Comparison of ENCODE assay signal across 34 cellular contexts in the genomic region with DNA sequence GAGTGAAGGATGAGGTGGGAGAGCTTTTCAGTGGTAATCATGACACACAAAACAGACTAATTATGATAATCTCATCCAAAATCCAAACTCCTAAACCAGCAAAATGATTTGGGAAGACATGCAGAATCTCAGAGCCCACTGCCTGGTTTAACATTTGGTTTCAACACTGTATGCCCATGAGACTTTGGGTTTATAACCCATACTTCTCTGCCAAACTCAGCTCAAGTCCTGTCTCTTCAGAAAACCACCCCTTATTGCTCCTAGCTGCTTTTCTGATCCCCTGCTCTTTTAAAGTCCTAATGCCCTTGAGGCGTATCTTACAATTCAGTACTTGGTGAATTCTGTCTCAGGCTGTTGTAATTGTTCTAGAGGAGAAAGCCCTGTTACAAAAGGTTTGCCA.
"Had no signal": no experiment of that assay in that cellular context is flagged by ENCODE, and none has a peak within 500 bp of the region (broad histone marks: within the 10 kb centered on the region; RNA-seq: fewer than 3 reads in every experiment).

No MANE protein-coding gene starts in this region.

- H3K36me3 ChIP-seq: ascending aorta, cardiac muscle cell, Peyer's patch had no signal

- H3K27ac Mint-ChIP-seq: activated B cell treated with CpG ODN at 0.5 μM for 24 hours; activated CD4-positive, alpha-beta memory T cell treated with anti-CD3 and anti-CD28 coated beads for 36 hours; activated naive CD8-positive, alpha-beta T cell treated with anti-CD3 and anti-CD28 coated beads for 36 hours had no signal

- H3K4me2 ChIP-seq: KMS-11 had no signal

- DNase-seq: activated B cell treated with CpG ODN at 0.5 μM for 24 hours; activated CD4-positive, alpha-beta memory T cell treated with anti-CD3 and anti-CD28 coated beads for 36 hours; activated CD4-positive, alpha-beta T cell treated with anti-CD3 and anti-CD28 coated beads for 4 hours; activated CD4-positive, alpha-beta T cell treated with anti-CD3 and anti-CD28 coated beads, Interleukin-2, amount 50 U/mL, for 1 hour; activated CD4-positive, CD25-positive, alpha-beta regulatory T cell treated with anti-CD3 and anti-CD28 coated beads, Interleukin-2, amount 50 U/mL, for 72 hours; activated CD8-positive, alpha-beta memory T cell treated with anti-CD3 and anti-CD28 coated beads, Interleukin-2, amount 50 U/mL, for 4 hours; activated effector memory CD4-positive, alpha-beta T cell treated with Interleukin-2 at 50 U/mL for 16 hours; activated naive CD4-positive, alpha-beta T cell treated with anti-CD3 and anti-CD28 coated beads, Interleukin-2, amount 50 U/mL, for 16 hours; activated naive CD8-positive, alpha-beta T cell treated with anti-CD3 and anti-CD28 coated beads for 36 hours; activated T-cell treated with anti-CD3 and anti-CD28 coated beads for 4 hours; activated T-cell treated with anti-CD3 and anti-CD28 coated beads, Interleukin-2, amount 50 U/mL, for 48 hours; amygdala; MM.1S; MV-4-11; NCI-H1092; NCI-H1436 treated with DMSO at 0.1 percent for 48 hours; NCI-H1694 treated with DMSO at 0.1 percent for 48 hours; NCI-H2029; NCI-H510A; NCI-H526; NCI-H748 treated with DMSO at 0.1 percent for 48 hours; NK-92 treated with Interleukin-12 subunit alpha and Interleukin-12 subunit beta, amount 100 ng/mL, for 24 hours; Peyer's patch; Right ventricle myocardium superior; SW 1271; T-helper 1 cell; T-helper 2 cell; T-helper 9 cell had no signal

- H3K36me3 Mint-ChIP-seq: activated CD4-positive, alpha-beta memory T cell treated with anti-CD3 and anti-CD28 coated beads for 36 hours; activated naive CD8-positive, alpha-beta T cell treated with anti-CD3 and anti-CD28 coated beads for 36 hours had no signal

- H3K9me3 Mint-ChIP-seq: activated B cell treated with CpG ODN at 0.5 μM for 24 hours; activated CD4-positive, alpha-beta memory T cell treated with anti-CD3 and anti-CD28 coated beads for 36 hours; activated naive CD8-positive, alpha-beta T cell treated with anti-CD3 and anti-CD28 coated beads for 36 hours; central memory CD8-positive, alpha-beta T cell had no signal

- H3K27ac ChIP-seq: ascending aorta, cardiac muscle cell, KMS-11, Peyer's patch, VCaP had no signal

- H3K4me3 Mint-ChIP-seq: activated B cell treated with CpG ODN at 0.5 μM for 24 hours; activated CD4-positive, alpha-beta memory T cell treated with anti-CD3 and anti-CD28 coated beads for 36 hours; activated naive CD8-positive, alpha-beta T cell treated with anti-CD3 and anti-CD28 coated beads for 36 hours; central memory CD8-positive, alpha-beta T cell had no signal

- H3K27me3 Mint-ChIP-seq: activated B cell treated with CpG ODN at 0.5 μM for 24 hours; activated CD4-positive, alpha-beta memory T cell treated with anti-CD3 and anti-CD28 coated beads for 36 hours; activated naive CD8-positive, alpha-beta T cell treated with anti-CD3 and anti-CD28 coated beads for 36 hours; central memory CD8-positive, alpha-beta T cell had no signal

- H3K4me3 ChIP-seq: ascending aorta, cardiac muscle cell, Peyer's patch had no signal

- H3K4me1 Mint-ChIP-seq: activated B cell treated with CpG ODN at 0.5 μM for 24 hours; activated naive CD8-positive, alpha-beta T cell treated with anti-CD3 and anti-CD28 coated beads for 36 hours; central memory CD8-positive, alpha-beta T cell had no signal

- H3K4me1 ChIP-seq: ascending aorta, Peyer's patch had no signal

- H3K9me3 ChIP-seq: ascending aorta, Peyer's patch had no signal

- H3K9ac ChIP-seq: KMS-11 had no signal

- ATAC-seq: PC-3 had no signal

- H3K27me3 ChIP-seq: ascending aorta, cardiac muscle cell, Peyer's patch had no signal
